ENCODE assay signal across 17 cellular contexts in genomic region chr19:7478173-7478842, GRCh38. TPM values are rescaled to one million over a fixed set of nuclear protein-coding genes. Genes with fewer than 3 reads are reported as not detected.
DNase-seq lines count a peak whose midpoint lies in the region; ATAC-seq, FAIRE-seq and TF ChIP-seq lines count a peak whose summit lies in the region.
"Had no signal": no experiment of that assay in that cellular context is flagged by ENCODE, and none has a peak within 500 bp of the region (broad histone marks: within the 10 kb centered on the region; RNA-seq: fewer than 3 reads in every experiment).

No MANE protein-coding gene starts in this region.

- no peak overlapping the region for H3K9ac ChIP-seq in DND-41 (ENCODE audit: low read depth, low read length)

- peaks cover 18% of the 10 kb centered on the region for H3K4me1 Mint-ChIP-seq in HFFc6 (ENCODE audit: low read depth)

- H3K4me2 ChIP-seq in DND-41 (ENCODE audit: insufficient read depth, low read length), result no peak overlapping the region

- no peak overlapping the region for H3K4me3 Mint-ChIP-seq in HFFc6
- H3K4me3 Mint-ChIP-seq: activated T-cell treated with anti-CD3 and anti-CD28 coated beads, Interleukin-2, amount 50 U/mL, for 72 hours; neural crest cell had no signal

- no peak overlapping the region for H3K27ac ChIP-seq in DND-41 (ENCODE audit: low read length)
- no peak overlapping the region for H3K27ac ChIP-seq in adrenal gland
- H3K27ac ChIP-seq: cardiac muscle cell, SJCRH30 had no signal

- no peak overlapping the region for H3K27ac Mint-ChIP-seq in HFFc6
- H3K27ac Mint-ChIP-seq: activated T-cell treated with anti-CD3 and anti-CD28 coated beads, Interleukin-2, amount 50 U/mL, for 72 hours had no signal

- DNase-seq in DND-41 (no peak), HFFc6 (no peak), adrenal gland (peak in 5 of 7 donors; percentile 32 to 57 (median 50)), mucosa of descending colon (no peak), RCC 7860 (ENCODE audit: low spot score) (no peak)
- DNase-seq: activated CD4-positive, CD25-positive, alpha-beta regulatory T cell; activated T-cell treated with anti-CD3 and anti-CD28 coated beads, Interleukin-2, amount 50 U/mL, for 72 hours; dorsolateral prefrontal cortex; midbrain; NCI-H1436 treated with DMSO at 0.1 percent for 48 hours; NCI-H2171; NCI-H526 treated with DMSO at 0.1 percent for 48 hours; SJCRH30 had no signal

- no peak for TF ChIP-seq POLR2A in adrenal gland (IDR thresholded peaks at IDR 0.05)

- WGBS in adrenal gland, 4 donors, result 38 to 66% (median 60%) methylated on average over 16 to 26 of the region's 26 CpGs; no CpG with 5 or more reads in 1 of the 4 donors

- no peak for FAIRE-seq in RCC 7860 (lab: Jason Lieb, UNC)

- peaks cover 16% of the 10 kb centered on the region for H3K27me3 Mint-ChIP-seq in HFFc6 (ENCODE audit: insufficient read depth)

- intact Hi-C loops in adrenal gland (cut with DNase I), result no loop called here
- intact Hi-C loops in mucosa of descending colon (cut with DNase I, micrococcal nuclease), result no loop called here

- no peaks in the 10 kb centered on the region for H3K9me3 ChIP-seq in DND-41 (ENCODE audit: insufficient read depth, low read length, severe bottlenecking)
- no peaks in the 10 kb centered on the region for H3K9me3 ChIP-seq in adrenal gland (replicated peaks in 1 of 3)
- H3K9me3 ChIP-seq in mucosa of descending colon, result no peaks in the 10 kb centered on the region
- H3K9me3 ChIP-seq: SJCRH30 had no signal

- H3K36me3 Mint-ChIP-seq in HFFc6 (ENCODE audit: low read depth), result no peaks in the 10 kb centered on the region

- H3K4me1 ChIP-seq in DND-41 (ENCODE audit: insufficient read depth, low read length) (no peaks in the 10 kb centered on the region), adrenal gland (replicated peaks in 1 of 2) (peaks cover 6 to 11% of the 10 kb centered on the region in 2 donors), mucosa of descending colon (ENCODE audit: low read depth) (peaks cover 2% of the 10 kb centered on the region)

- H2AFZ ChIP-seq in DND-41 (ENCODE audit: low read depth, low read length), result no peak overlapping the region

- H3K36me3 ChIP-seq in DND-41 (ENCODE audit: insufficient read depth, low read length) (no peaks in the 10 kb centered on the region), adrenal gland (replicated peaks in 1 of 2) (no peaks in the 10 kb centered on the region), mucosa of descending colon (ENCODE audit: low read depth) (no peaks in the 10 kb centered on the region)
- H3K36me3 ChIP-seq: cardiac muscle cell, SJCRH30 had no signal

- 0 out of 2 replicates have a peak, but pooled peaks cover 3% of the 10 kb centered on the region for H4K20me1 ChIP-seq in DND-41 (ENCODE audit: insufficient read depth, low read length)

- H3K4me3 ChIP-seq in DND-41 (ENCODE audit: low read depth in 1 of 2, low read length in 2 of 2) (no peak overlapping the region), adrenal gland (no peak overlapping the region), mucosa of descending colon (no peak overlapping the region)
- H3K4me3 ChIP-seq: cardiac muscle cell, dorsolateral prefrontal cortex, SJCRH30 had no signal

- no peak for TF ChIP-seq CTCF in DND-41 (IDR thresholded peaks at IDR 0.05; ENCODE audit: borderline replicate concordance, extremely low read depth, low read length, poor library complexity, severe bottlenecking)
- peak; percentile 1; the same call in 1 of the 2 replicates for TF ChIP-seq CTCF in HFFc6 (IDR thresholded peaks at IDR 0.05)
- TF ChIP-seq CTCF in adrenal gland (IDR thresholded peaks at IDR 0.05), result no peak
- no peak for TF ChIP-seq CTCF in mucosa of descending colon (IDR thresholded peaks at IDR 0.05)

- ATAC-seq in DND-41 (ENCODE audit: insufficient read depth, low read depth) (peak; percentile 28; the same call in 2 of the 3 replicates), mucosa of descending colon (peak; percentile 1), HG03175 (IDR thresholded peaks at IDR 0.05; ENCODE audit: unreplicated experiment) (no peak), HG03571 (IDR thresholded peaks at IDR 0.05; ENCODE audit: unreplicated experiment) (no peak)

- H3K27me3 ChIP-seq in DND-41 (ENCODE audit: insufficient read depth, low read length, poor library complexity), result no peaks in the 10 kb centered on the region
- H3K27me3 ChIP-seq in adrenal gland, result no peaks in the 10 kb centered on the region
- H3K27me3 ChIP-seq: cardiac muscle cell, dorsolateral prefrontal cortex, SJCRH30 had no signal

- no peaks in the 10 kb centered on the region for H3K79me2 ChIP-seq in DND-41 (ENCODE audit: insufficient read depth, low read length)

- no peaks in the 10 kb centered on the region for H3K9me3 Mint-ChIP-seq in HFFc6
- H3K9me3 Mint-ChIP-seq: activated T-cell treated with anti-CD3 and anti-CD28 coated beads, Interleukin-2, amount 50 U/mL, for 72 hours; neural crest cell had no signal

RNA-seq across cellular contexts. Expression of gene PEX11G, which starts 10.5 kb away (rescaled TPM):
- total RNA-seq in HFFc6 (2021; fragmentation: NEBNext Ultra II Directional; extraction: Animal tissue kit (Norgen Biotek cat#: 25700)), result 1 to 10 TPM in 3 of 6 experiments, under 1 TPM in 3; 0.51 to 2.8 (median 1.0) TPM
- total RNA-seq in adrenal gland (10 to 100 TPM in 5 of 8 donors, 1 to 10 TPM in 3; 4.9 to 17.5 (median 13.8) TPM), mucosa of descending colon (1 to 10 TPM; 4.0 to 9.5 (median 8.1) TPM)
- polyA plus RNA-seq in adrenal gland, result 10 to 100 TPM in 2 of 3 donors, 1 to 10 TPM in 1; 2.5 to 24.5 (median 24.0) TPM
- total RNA-seq: SJCRH30 had no signal

RNA-seq across cellular contexts. Expression of gene ZNF358, which starts 37.6 kb away (rescaled TPM):
- total RNA-seq in HFFc6 (2021; fragmentation: NEBNext Ultra II Directional; extraction: Animal tissue kit (Norgen Biotek cat#: 25700)), result 10 to 100 TPM; 30.0 to 41.1 (median 35.8) TPM
- total RNA-seq in adrenal gland (100 to 1,000 TPM in 5 of 8 donors, 10 to 100 TPM in 3; 56.1 to 113 (median 101) TPM), mucosa of descending colon (10 to 100 TPM; 31.7 to 88.8 (median 42.1) TPM)
- 100 to 1,000 TPM in 2 of 3 donors, 10 to 100 TPM in 1; 30.3 to 197 (median 148) TPM for polyA plus RNA-seq in adrenal gland

RNA-seq across cellular contexts. Expression of gene MCOLN1, which starts 44.1 kb away (rescaled TPM):
- 10 to 100 TPM; 18.2 to 28.7 (median 21.3) TPM for total RNA-seq in HFFc6 (2021; fragmentation: NEBNext Ultra II Directional; extraction: Animal tissue kit (Norgen Biotek cat#: 25700))
- total RNA-seq in adrenal gland (10 to 100 TPM; 27.8 to 100.0 (median 57.1) TPM), mucosa of descending colon (10 to 100 TPM; 29.5 to 40.1 (median 31.7) TPM)
- 100 to 1,000 TPM in 1 of 3 donors, 10 to 100 TPM in 2; 23.0 to 212 (median 71.4) TPM for polyA plus RNA-seq in adrenal gland

RNA-seq across cellular contexts. Expression of gene PNPLA6, which starts 57.2 kb away (rescaled TPM):
- 100 to 1,000 TPM; 123 to 157 (median 138) TPM for total RNA-seq in HFFc6 (2021; fragmentation: NEBNext Ultra II Directional; extraction: Animal tissue kit (Norgen Biotek cat#: 25700))
- 100 to 1,000 TPM in 5 of 8 donors, 10 to 100 TPM in 3; 89.4 to 257 (median 121) TPM for total RNA-seq in adrenal gland
- 100 to 1,000 TPM in 2 of 3 donors, 10 to 100 TPM in 1; 25.7 to 264 (median 110) TPM for polyA plus RNA-seq in adrenal gland
- total RNA-seq in mucosa of descending colon, result 100 to 1,000 TPM in 2 of 3 donors, 10 to 100 TPM in 1; 85.7 to 136 (median 121) TPM

Comparison
In these comparisons a context has a peak if more than half of its experiments do, and no peak if none do; other contexts are left out.
1. ATAC-seq: peak in DND-41 (single experiment) and mucosa of descending colon (single experiment); none in HG03175 (single experiment) and HG03571 (single experiment).
2. DNase-seq: peak in adrenal gland (5 of 7); none in DND-41 (single experiment), HFFc6 (single experiment), mucosa of descending colon (0 of 3) and RCC 7860 (single experiment).